8 cellular contexts compared by ENCODE assay signal in the genomic region with DNA sequence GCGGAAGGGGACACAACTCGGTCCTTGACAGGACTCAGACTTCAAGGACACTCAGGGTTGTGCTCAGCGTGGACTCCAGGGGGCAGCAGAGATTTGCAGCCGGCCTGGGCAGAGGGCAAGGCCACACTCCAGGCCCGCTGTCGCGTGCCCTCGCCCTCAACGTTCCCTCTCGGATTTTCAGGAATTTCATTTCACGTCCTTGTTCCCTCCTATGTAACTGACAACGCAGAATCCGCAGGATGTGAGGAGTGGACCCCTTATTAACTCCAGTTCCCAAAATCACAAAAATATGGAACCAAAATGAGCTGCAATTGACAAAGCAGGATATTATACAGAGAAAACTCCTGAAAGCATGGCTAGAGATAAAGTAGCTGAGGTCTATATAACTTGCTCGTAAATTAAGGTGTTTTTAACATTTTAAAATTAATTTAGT. TPM values are rescaled to one million over a fixed set of nuclear protein-coding genes. Genes with fewer than 3 reads are reported as not detected.
DNase-seq lines count a peak whose midpoint lies in the region; ATAC-seq, FAIRE-seq and TF ChIP-seq lines count a peak whose summit lies in the region.

No MANE protein-coding gene starts in this region.

- intact Hi-C loops in right cardiac atrium (cut with DNase I), result loop anchor here (2.0 to 10.0 kb wide), 5 partner anchors 127 to 327 kb away; no protein-coding TSS in a partner anchor

- peak; percentile 93 for TF ChIP-seq CTCF in GM12865 (IDR thresholded peaks at IDR 0.05; ENCODE audit: insufficient read depth, low read depth, low read length, missing control alignments)
- TF ChIP-seq CTCF in LNCaP clone FGC (IDR thresholded peaks at IDR 0.05; ENCODE audit: control insufficient read depth, extremely low read depth, insufficient read depth), result peak; percentile 97

- H3K36me3 ChIP-seq in adipocyte (ENCODE audit: control insufficient read depth, insufficient read depth, low read length, severe bottlenecking), result no peaks in the 10 kb centered on the region
- H3K36me3 ChIP-seq in skeletal muscle satellite cell (ENCODE audit: insufficient read depth, low read length), result no peaks in the 10 kb centered on the region

- H3K27ac ChIP-seq in right cardiac atrium (ENCODE audit: low read length), result no peak overlapping the region

- H3K4me3 ChIP-seq in GM12865 (ENCODE audit: low read depth, low read length) (no peak overlapping the region), LNCaP clone FGC (ENCODE audit: low read depth, low read length) (no peak overlapping the region), adipocyte (ENCODE audit: low read length) (no peak overlapping the region), right cardiac atrium (ENCODE audit: low read length) (no peak overlapping the region), skeletal muscle satellite cell (ENCODE audit: low read length) (no peak overlapping the region)

- H3K9ac ChIP-seq in adipocyte (ENCODE audit: low read length) (peak overlapping the region; percentile 63), skeletal muscle satellite cell (ENCODE audit: low read depth, low read length) (no peak overlapping the region)

- ATAC-seq in right cardiac atrium, result peak; percentile 98

- FAIRE-seq in H54 (lab: Jason Lieb, UNC), result no peak

- H3K9me3 ChIP-seq in adipocyte (ENCODE audit: control insufficient read depth, low read length) (no peaks in the 10 kb centered on the region), right cardiac atrium (ENCODE audit: control insufficient read depth, low read length) (no peaks in the 10 kb centered on the region), skeletal muscle satellite cell (replicated peaks; ENCODE audit: low read length) (no peaks in the 10 kb centered on the region)

- DNase-seq in GM12865 (ENCODE audit: low read depth) (peak; percentile 73), H54 (ENCODE audit: insufficient read length, low spot score) (peak; percentile 53), LNCaP clone FGC (ENCODE audit: low read depth) (peak; percentile 18), T follicular helper cell (ENCODE audit: low read depth) (peak; percentile 45), adipocyte (ENCODE audit: low read depth) (peak; percentile 80), right cardiac atrium (peak; percentile 66 to 89 (median 88)), DMS79 treated with DMSO at 0.1 percent for 48 hours (lab: John Stamatoyannopoulos, UW) (no peak)

- H3K4me1 ChIP-seq in adipocyte (ENCODE audit: control insufficient read depth, insufficient read depth, low read length) (no peaks in the 10 kb centered on the region), right cardiac atrium (ENCODE audit: control insufficient read depth, insufficient read depth, low read length) (no peaks in the 10 kb centered on the region), skeletal muscle satellite cell (ENCODE audit: control insufficient read depth, insufficient read depth, low read length) (no peaks in the 10 kb centered on the region)

- H3K27me3 ChIP-seq in adipocyte (replicated peaks; ENCODE audit: control insufficient read depth, insufficient read depth, low read length) (peaks cover 12% of the 10 kb centered on the region), right cardiac atrium (ENCODE audit: control insufficient read depth, insufficient read depth) (no peaks in the 10 kb centered on the region), skeletal muscle satellite cell (ENCODE audit: control insufficient read depth, insufficient read depth, low read length) (peaks cover 27% of the 10 kb centered on the region)

- TF ChIP-seq POLR2A in H54 (IDR thresholded peaks at IDR 0.05; ENCODE audit: low read depth, low read length), result no peak

- WGBS in right cardiac atrium, result 15% methylated on average over 14 of the region's 14 CpGs

- peak overlapping the region; percentile 27 for H3K4me2 ChIP-seq in skeletal muscle satellite cell (ENCODE audit: low read length)

RNA-seq across cellular contexts. Expression of a gene that starts 21.0 kb away (rescaled TPM):
- 10 to 100 TPM; 41.8 to 56.0 (median 47.1) TPM for total RNA-seq in right cardiac atrium
- 26.7 TPM for polyA plus RNA-seq in right cardiac atrium
- 81.1 and 83.0 TPM in 2 replicates for total RNA-seq in skeletal muscle satellite cell (2012; rRNA removed)
